Comparison of ENCODE assay signal across 28 cellular contexts in the genomic region with DNA sequence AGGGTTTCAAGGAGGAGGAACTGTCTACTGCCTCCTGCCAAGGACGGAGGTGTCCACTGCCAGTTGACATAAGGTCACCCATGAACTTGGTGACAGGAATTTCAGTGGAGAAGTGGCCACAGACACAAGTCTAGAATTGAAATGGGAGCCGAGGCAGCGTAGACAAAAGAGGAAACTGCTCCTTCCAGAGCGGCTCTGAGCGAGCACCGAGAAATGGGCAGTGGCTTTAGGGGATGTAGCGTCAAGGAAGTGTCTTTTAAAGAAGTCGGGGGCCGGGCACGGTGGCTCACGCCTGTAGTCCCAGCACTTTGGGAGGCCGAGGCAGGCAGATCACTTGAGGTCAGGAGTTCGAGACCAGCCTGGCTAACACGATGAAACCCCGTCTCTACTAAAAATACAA. TPM values are rescaled to one million over a fixed set of nuclear protein-coding genes. Genes with fewer than 3 reads are reported as not detected.
DNase-seq lines count a peak whose midpoint lies in the region; ATAC-seq, FAIRE-seq and TF ChIP-seq lines count a peak whose summit lies in the region.
"Had no signal": no experiment of that assay in that cellular context is flagged by ENCODE, and none has a peak within 500 bp of the region (broad histone marks: within the 10 kb centered on the region; RNA-seq: fewer than 3 reads in every experiment).

No MANE protein-coding gene starts in this region.

- H3K4me3 Mint-ChIP-seq in activated CD4-positive, alpha-beta T cell treated with anti-CD3 and anti-CD28 coated beads, Interleukin-2, amount 10 ng/mL, durations not matched to agents 7 days and 5 days = no peak overlapping the region
- H3K4me3 Mint-ChIP-seq: activated CD8-positive, alpha-beta memory T cell treated with anti-CD3 and anti-CD28 coated beads, Interleukin-2, amount 10 ng/mL, durations not matched to agents 7 days and 5 days; activated naive CD8-positive, alpha-beta T cell; nephron progenitor cell; stimulated activated effector memory CD8-positive, alpha-beta T cell treated with anti-CD3 and anti-CD28 coated beads, Interleukin-12 subunit alpha, Interleukin-12 subunit beta, amount 100 ng/mL, for 72 hours had no signal

- peaks cover 3% of the 10 kb centered on the region for H3K27me3 Mint-ChIP-seq in activated CD4-positive, alpha-beta T cell treated with anti-CD3 and anti-CD28 coated beads, Interleukin-2, amount 10 ng/mL, durations not matched to agents 7 days and 5 days
- H3K27me3 Mint-ChIP-seq: activated CD8-positive, alpha-beta memory T cell treated with anti-CD3 and anti-CD28 coated beads, Interleukin-2, amount 10 ng/mL, durations not matched to agents 7 days and 5 days; activated naive CD8-positive, alpha-beta T cell had no signal

- no peak for TF ChIP-seq EP300 in upper lobe of left lung (IDR thresholded peaks at IDR 0.05)

- no peaks in the 10 kb centered on the region for H3K27me3 ChIP-seq in left lung
- no peaks in the 10 kb centered on the region for H3K27me3 ChIP-seq in upper lobe of left lung
- H3K27me3 ChIP-seq: ascending aorta, dorsolateral prefrontal cortex had no signal

- H3K27ac ChIP-seq in left lung = peak overlapping the region; percentile 43 to 53
- peak overlapping the region in 3 of 4 donors; percentile 7 to 68 (median 52) for H3K27ac ChIP-seq in upper lobe of left lung
- H3K27ac ChIP-seq: ascending aorta, thoracic aorta had no signal

- peak in 1 of 4 donors; percentile 8 for TF ChIP-seq POLR2A in upper lobe of left lung (IDR thresholded peaks at IDR 0.05)
- no peak for TF ChIP-seq POLR2A in H54 (IDR thresholded peaks at IDR 0.05; ENCODE audit: low read depth, low read length)

- 74 to 82% methylated on average over 15 of the region's 15 CpGs for WGBS in upper lobe of left lung, 2 donors

- H3K4me3 ChIP-seq in left lung (no peak overlapping the region), upper lobe of left lung (no peak overlapping the region)
- H3K4me3 ChIP-seq: ascending aorta, dorsolateral prefrontal cortex, HAP-1, thoracic aorta had no signal

- H3K36me3 ChIP-seq in left lung = no peaks in the 10 kb centered on the region
- H3K36me3 ChIP-seq in upper lobe of left lung = no peaks in the 10 kb centered on the region
- H3K36me3 ChIP-seq: ascending aorta, HAP-1, thoracic aorta had no signal

- intact Hi-C loops in left lung (cut with DNase I) = no loop called here

- no peak for FAIRE-seq in H54 (lab: Jason Lieb, UNC)
- FAIRE-seq: D721Med had no signal

- peaks cover 30% of the 10 kb centered on the region for H3K4me1 Mint-ChIP-seq in activated CD4-positive, alpha-beta T cell treated with anti-CD3 and anti-CD28 coated beads, Interleukin-2, amount 10 ng/mL, durations not matched to agents 7 days and 5 days

- DNase-seq in activated CD4-positive, alpha-beta T cell treated with anti-CD3 and anti-CD28 coated beads, Interleukin-2, amount 10 ng/mL, durations not matched to agents 7 days and 5 days = no peak
- DNase-seq in activated CD4-positive, alpha-beta T cell treated with anti-CD3 and anti-CD28 coated beads, Interleukin-2, amount 50 U/mL, for 1 hour = no peak
- peak; percentile 29 for DNase-seq in NOMO-1 treated with dmso at 0.1 percent for 144 hours (lab: John Stamatoyannopoulos, UW; ENCODE audit: unreplicated experiment)
- DNase-seq in left lung = peak in 1 of 2 donors; percentile 63
- DNase-seq in upper lobe of left lung = no peak
- no peak for DNase-seq in activated CD4-positive, alpha-beta T cell treated with anti-CD3 and anti-CD28 coated beads, Interleukin-2, amount 50 U/mL, for 48 hours
- DNase-seq in H54 (ENCODE audit: insufficient read length, low spot score) = no peak
- DNase-seq: 8988T; activated CD8-positive, alpha-beta memory T cell treated with anti-CD3 and anti-CD28 coated beads, Interleukin-2, amount 10 ng/mL, durations not matched to agents 7 days and 5 days; central memory CD4-positive, alpha-beta T cell; dorsolateral prefrontal cortex; EL; IMR-90; midbrain; NCI-H1436 treated with DMSO at 0.1 percent for 48 hours; NCI-H2171 treated with DMSO at 0.1 percent for 48 hours; NCI-H526 treated with DMSO at 0.1 percent for 48 hours; nephron progenitor cell had no signal

- peak; percentile 12 for ATAC-seq in left lung
- ATAC-seq in upper lobe of left lung (ENCODE audit: low FRiP score in 2 of 2) = no peak
- no peak for ATAC-seq in GM21529 (IDR thresholded peaks at IDR 0.05; ENCODE audit: unreplicated experiment)
- ATAC-seq: activated CD8-positive, alpha-beta memory T cell treated with anti-CD3 and anti-CD28 coated beads, Interleukin-2, amount 10 ng/mL, durations not matched to agents 7 days and 5 days; Right ventricle myocardium inferior; stimulated activated effector memory CD8-positive, alpha-beta T cell treated with anti-CD3 and anti-CD28 coated beads, Interleukin-12 subunit alpha, Interleukin-12 subunit beta, amount 100 ng/mL, for 72 hours had no signal

- no peak for TF ChIP-seq CTCF in left lung (IDR thresholded peaks at IDR 0.05)
- TF ChIP-seq CTCF in upper lobe of left lung (IDR thresholded peaks at IDR 0.05) = no peak

- no peaks in the 10 kb centered on the region for H3K9me3 Mint-ChIP-seq in activated CD4-positive, alpha-beta T cell treated with anti-CD3 and anti-CD28 coated beads, Interleukin-2, amount 10 ng/mL, durations not matched to agents 7 days and 5 days
- H3K9me3 Mint-ChIP-seq: activated T-helper 2 cell treated with anti-CD3 and anti-CD28 coated beads, Interferon-gamma antibody, Interleukin-2, Interleukin-4, amounts not matched to agents 10 μg/mL and 5 μg/mL and 100 μg/mL, durations not matched to agents 14 hours and 24 hours and 36 hours; nephron progenitor cell; stimulated activated effector memory CD8-positive, alpha-beta T cell treated with anti-CD3 and anti-CD28 coated beads, Interleukin-12 subunit alpha, Interleukin-12 subunit beta, amount 100 ng/mL, for 72 hours had no signal

- H3K9me3 ChIP-seq in left lung (no peaks in the 10 kb centered on the region), upper lobe of left lung (no peaks in the 10 kb centered on the region)
- H3K9me3 ChIP-seq: ascending aorta, HAP-1, thoracic aorta had no signal

- peak overlapping the region; percentile 14 for H3K27ac Mint-ChIP-seq in activated CD4-positive, alpha-beta T cell treated with anti-CD3 and anti-CD28 coated beads, Interleukin-2, amount 10 ng/mL, durations not matched to agents 7 days and 5 days
- H3K27ac Mint-ChIP-seq: activated CD8-positive, alpha-beta memory T cell treated with anti-CD3 and anti-CD28 coated beads, Interleukin-2, amount 10 ng/mL, durations not matched to agents 7 days and 5 days; activated naive CD8-positive, alpha-beta T cell; activated T-helper 2 cell treated with anti-CD3 and anti-CD28 coated beads, Interferon-gamma antibody, Interleukin-2, Interleukin-4, amounts not matched to agents 10 μg/mL and 5 μg/mL and 100 μg/mL, durations not matched to agents 14 hours and 24 hours and 36 hours; nephron progenitor cell; stimulated activated effector memory CD8-positive, alpha-beta T cell treated with anti-CD3 and anti-CD28 coated beads, Interleukin-12 subunit alpha, Interleukin-12 subunit beta, amount 100 ng/mL, for 72 hours had no signal

- POLR2A ChIA-PET in activated CD4-positive, alpha-beta T cell treated with anti-CD3 and anti-CD28 coated beads, Interleukin-2, amount 10 ng/mL, durations not matched to agents 7 days and 5 days (lab: Charles Lee) = no interaction called here

- H3K4me1 ChIP-seq in left lung = peaks cover under 1 to 47% of the 10 kb centered on the region in 2 donors
- peaks cover 5 to 28% (median 17%) of the 10 kb centered on the region in 4 donors for H3K4me1 ChIP-seq in upper lobe of left lung
- H3K4me1 ChIP-seq: ascending aorta had no signal

- CTCF ChIA-PET in activated CD4-positive, alpha-beta T cell treated with anti-CD3 and anti-CD28 coated beads, Interleukin-2, amount 10 ng/mL, durations not matched to agents 7 days and 5 days (lab: Charles Lee) = no interaction called here

- no peaks in the 10 kb centered on the region for H3K36me3 Mint-ChIP-seq in activated CD4-positive, alpha-beta T cell treated with anti-CD3 and anti-CD28 coated beads, Interleukin-2, amount 10 ng/mL, durations not matched to agents 7 days and 5 days (ENCODE audit: low read depth)
- H3K36me3 Mint-ChIP-seq: activated CD8-positive, alpha-beta memory T cell treated with anti-CD3 and anti-CD28 coated beads, Interleukin-2, amount 10 ng/mL, durations not matched to agents 7 days and 5 days; activated naive CD8-positive, alpha-beta T cell had no signal

RNA-seq across cellular contexts. Expression of gene SERPINF1, which starts 3.0 kb away (rescaled TPM):
- total RNA-seq in activated CD4-positive, alpha-beta T cell treated with anti-CD3 and anti-CD28 coated beads, Interleukin-2, amount 10 ng/mL, durations not matched to agents 7 days and 5 days = 1 to 10 TPM; 1.3 to 2.0 TPM
- total RNA-seq in left lung (100 to 1,000 TPM; 218 to 224 TPM), upper lobe of left lung (100 to 1,000 TPM in 4 of 6 donors, 10 to 100 TPM in 2; 69.8 to 235 (median 114) TPM)
- total RNA-seq: activated T-helper 2 cell treated with anti-CD3 and anti-CD28 coated beads, Interferon-gamma antibody, Interleukin-2, Interleukin-4, amounts not matched to agents 10 μg/mL and 5 μg/mL and 100 μg/mL, durations not matched to agents 14 hours and 24 hours and 36 hours; M059J had no signal

RNA-seq across cellular contexts. Expression of gene SERPINF2, which starts 16.1 kb away (rescaled TPM):
- total RNA-seq in activated CD4-positive, alpha-beta T cell treated with anti-CD3 and anti-CD28 coated beads, Interleukin-2, amount 10 ng/mL, durations not matched to agents 7 days and 5 days = 1 to 10 TPM in 1 of 2 experiments, under 1 TPM in 1; 0.79 to 1.3 TPM
- total RNA-seq in left lung = 10 to 100 TPM in 1 of 2 donors, 1 to 10 TPM in 1; 4.2 to 32.6 TPM
- 10 to 100 TPM in 5 of 6 donors, 1 to 10 TPM in 1; 4.6 to 48.2 (median 24.6) TPM for total RNA-seq in upper lobe of left lung
- total RNA-seq: IMR-90 had no signal

RNA-seq across cellular contexts. Expression of gene WDR81, which starts 34.3 kb away (rescaled TPM):
- total RNA-seq in activated CD4-positive, alpha-beta T cell treated with anti-CD3 and anti-CD28 coated beads, Interleukin-2, amount 10 ng/mL, durations not matched to agents 7 days and 5 days = 10 to 100 TPM; 50.7 to 57.9 TPM
- 10 to 100 TPM; 31.8 to 44.2 TPM for total RNA-seq in left lung
- total RNA-seq in upper lobe of left lung = 100 to 1,000 TPM in 2 of 6 donors, 10 to 100 TPM in 4; 47.4 to 162 (median 60.8) TPM

RNA-seq across cellular contexts. Expression of gene TLCD2, which starts 48.6 kb away (rescaled TPM):
- total RNA-seq in activated CD4-positive, alpha-beta T cell treated with anti-CD3 and anti-CD28 coated beads, Interleukin-2, amount 10 ng/mL, durations not matched to agents 7 days and 5 days = under 1 TPM; 0.07 to 0.12 TPM
- total RNA-seq in left lung = 10 to 100 TPM in 1 of 2 donors, 1 to 10 TPM in 1; 7.3 to 14.4 TPM
- total RNA-seq in upper lobe of left lung = 10 to 100 TPM; 11.3 to 24.7 (median 14.9) TPM

Comparison
In these comparisons a context has a peak if more than half of its experiments do, and no peak if none do; other contexts are left out.
1. RNA of gene SERPINF1, which starts 3.0 kb away (total RNA-seq): 218 to 224 TPM in left lung and 69.8 to 235 TPM in upper lobe of left lung; 1.3 to 2.0 TPM in activated CD4-positive, alpha-beta T cell treated with anti-CD3 and anti-CD28 coated beads, Interleukin-2, amount 10 ng/mL, durations not matched to agents 7 days and 5 days; every median in the first group is over 10 times any median in the second.